Comparison of ENCODE assay signal across 2 cellular contexts in the genomic region with DNA sequence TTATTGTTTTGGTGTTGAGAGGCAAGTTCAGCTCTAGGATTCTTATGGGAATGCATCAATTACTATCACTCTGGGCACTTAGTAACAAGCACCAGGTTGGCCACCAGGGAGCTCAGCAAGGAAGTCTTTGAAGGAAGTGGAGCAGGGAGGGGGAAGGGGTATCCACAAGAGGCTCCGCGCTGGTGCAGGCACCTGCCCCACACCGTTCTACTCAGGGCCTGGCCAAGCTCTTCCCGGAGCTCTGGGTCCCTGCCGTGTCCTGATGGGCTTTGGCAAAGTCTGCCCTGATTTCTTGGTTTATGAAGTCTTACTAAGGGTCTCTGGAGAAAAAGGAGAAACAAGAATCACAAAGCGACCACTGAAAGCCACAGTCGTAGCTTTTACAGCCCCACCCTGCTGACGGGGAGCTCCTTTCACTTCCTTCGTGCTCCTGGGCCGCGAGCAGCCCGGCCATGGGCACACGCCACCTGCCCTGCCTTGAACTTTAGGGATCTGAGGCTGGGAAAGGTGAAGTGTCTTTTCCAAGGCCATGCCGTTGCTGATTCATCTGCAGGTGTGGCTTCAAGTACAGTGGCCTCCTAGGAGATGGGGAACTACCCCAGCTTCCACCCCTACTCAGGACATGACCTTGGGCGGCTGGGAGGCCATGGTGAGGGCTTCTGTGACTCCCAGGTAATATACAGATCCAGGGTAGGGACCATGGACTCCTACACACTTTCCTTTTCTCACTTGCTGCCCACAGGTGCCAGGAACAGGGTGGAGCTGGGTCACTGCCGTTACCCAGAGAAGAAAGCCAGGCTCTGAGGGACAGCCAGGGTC.
TF ChIP-seq lines count a peak whose summit lies in the region.

No MANE protein-coding gene starts in this region.

TF ChIP-seq in GM12891, 5 proteins besides CTCF, POLR2A, EP300 and RAD21:
- TF ChIP-seq POU2F2 (IDR thresholded peaks at IDR 0.05; ENCODE audit: low read depth, low read length) (no peak), POLR2AphosphoS5 (IDR thresholded peaks at IDR 0.05; ENCODE audit: low read depth, low read length) (no peak), TAF1 (IDR thresholded peaks at IDR 0.05; ENCODE audit: low read depth, low read length) (no peak), PAX5 (IDR thresholded peaks at IDR 0.05; ENCODE audit: insufficient read depth, low read length, severe bottlenecking) (no peak), SPI1 (IDR thresholded peaks at IDR 0.05; ENCODE audit: low read depth, low read length) (peak; percentile 79)

TF ChIP-seq in H1, 55 proteins besides CTCF, POLR2A, EP300 and RAD21:
- no peak for TF ChIP-seq KDM1A (IDR thresholded peaks at IDR 0.05; ENCODE audit: borderline replicate concordance, low read length)
- TF ChIP-seq, protein P1, sequence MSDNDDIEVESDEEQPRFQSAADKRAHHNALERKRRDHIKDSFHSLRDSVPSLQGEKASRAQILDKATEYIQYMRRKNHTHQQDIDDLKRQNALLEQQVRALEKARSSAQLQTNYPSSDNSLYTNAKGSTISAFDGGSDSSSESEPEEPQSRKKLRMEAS (IDR thresholded peaks at IDR 0.05): 0 out of 2 replicates have a peak, but pooled peaks have one; percentile 20
